Comparison of ENCODE assay signal across 8 cellular contexts in genomic region chr16:68737046-68737729, GRCh38. TPM values are rescaled to one million over a fixed set of nuclear protein-coding genes. Genes with fewer than 3 reads are reported as not detected.
DNase-seq lines count a peak whose midpoint lies in the region; ATAC-seq, FAIRE-seq and TF ChIP-seq lines count a peak whose summit lies in the region.

TSS of gene CDH1 (plus strand) at chr16:68737292. CDS start at chr16:68737416, 124 bp downstream.

- intact Hi-C loops in kidney (cut with DNase I): no loop called here

- no peaks in the 10 kb centered on the region for H3K9me3 Mint-ChIP-seq in activated naive CD8-positive, alpha-beta T cell treated with anti-CD3 and anti-CD28 coated beads for 36 hours

- peak within 1 kb of the TSS; percentile 82 to 86 for H3K27ac ChIP-seq in kidney (ENCODE audit: low read depth in 2 of 2, low read length in 2 of 2)

- no peaks in the 10 kb centered on the region for H3K36me3 ChIP-seq in kidney (ENCODE audit: control insufficient read depth in 1 of 2, insufficient read depth in 2 of 2, low read length in 2 of 2)

- DNase-seq in DMS153 treated with DMSO at 0.1 percent for 48 hours (lab: John Stamatoyannopoulos, UW; ENCODE audit: unreplicated experiment) (peak; percentile 88), NCI-H2171 treated with DMSO at 0.1 percent for 48 hours (lab: John Stamatoyannopoulos, UW) (peak; percentile 88), kidney (peak; percentile 96), hippocampal formation (lab: John Stamatoyannopoulos, UW) (no peak)
- DNase-seq in activated naive CD8-positive, alpha-beta T cell treated with anti-CD3 and anti-CD28 coated beads for 36 hours: peak; percentile 46
- peak; percentile 14 to 24 for DNase-seq in stimulated activated CD4-positive, alpha-beta T cell treated with anti-CD3 and anti-CD28 coated beads, Interleukin-4, amount 100 ng/mL, for 4 hours

- H3K27me3 Mint-ChIP-seq in activated naive CD8-positive, alpha-beta T cell treated with anti-CD3 and anti-CD28 coated beads for 36 hours: peaks cover 56% of the 10 kb centered on the region

- no peak for TF ChIP-seq CTCF in kidney (IDR thresholded peaks at IDR 0.05; ENCODE audit: borderline replicate concordance, extremely low read depth, insufficient read depth)

- H3K4me1 ChIP-seq in kidney (ENCODE audit: control insufficient read depth in 1 of 2, insufficient read depth in 1 of 2, low read depth in 1 of 2, low read length in 2 of 2): peaks cover 11% of the 10 kb centered on the region in 2 donors

- H3K4me3 Mint-ChIP-seq in activated naive CD8-positive, alpha-beta T cell treated with anti-CD3 and anti-CD28 coated beads for 36 hours: peak within 1 kb of the TSS; percentile 54

- H3K4me1 Mint-ChIP-seq in activated naive CD8-positive, alpha-beta T cell treated with anti-CD3 and anti-CD28 coated beads for 36 hours: peaks cover 7% of the 10 kb centered on the region

- peak within 1 kb of the TSS; percentile 41 to 75 for H3K9ac ChIP-seq in kidney (ENCODE audit: low read length in 2 of 2)

- FAIRE-seq in kidney (lab: Jason Lieb, UNC): no peak

- H3K27ac Mint-ChIP-seq in activated naive CD8-positive, alpha-beta T cell treated with anti-CD3 and anti-CD28 coated beads for 36 hours: no peak within 1 kb of the TSS

- ATAC-seq in GM19463 (IDR thresholded peaks at IDR 0.05; ENCODE audit: unreplicated experiment) (no peak), HG03460 (IDR thresholded peaks at IDR 0.05; ENCODE audit: unreplicated experiment) (no peak)

- no peaks in the 10 kb centered on the region for H3K9me3 ChIP-seq in kidney (ENCODE audit: control insufficient read depth in 1 of 2, low read length in 2 of 2)

- no peaks in the 10 kb centered on the region for H3K36me3 Mint-ChIP-seq in activated naive CD8-positive, alpha-beta T cell treated with anti-CD3 and anti-CD28 coated beads for 36 hours

- H3K4me3 ChIP-seq in kidney (ENCODE audit: low read length in 2 of 2): peak within 1 kb of the TSS; percentile 65 to 71

RNA-seq across cellular contexts. Expression of gene CDH1, which starts in this region (rescaled TPM):
- under 1 TPM; 0.16 to 0.21 TPM for total RNA-seq in activated naive CD8-positive, alpha-beta T cell treated with anti-CD3 and anti-CD28 coated beads for 36 hours
- 149 TPM for total RNA-seq in kidney
- 47.0 TPM for polyA plus RNA-seq in kidney (ENCODE audit: insufficient read depth, low read depth, low replicate concordance)

Comparison
In these comparisons a context has a peak if more than half of its experiments do, and no peak if none do; other contexts are left out.
1. RNA of gene CDH1 (total RNA-seq): 149 TPM in kidney (single experiment); 0.16 to 0.21 TPM in activated naive CD8-positive, alpha-beta T cell treated with anti-CD3 and anti-CD28 coated beads for 36 hours; every median in the first group is over 100 times any median in the second.
2. Peak in DNase-seq in activated naive CD8-positive, alpha-beta T cell treated with anti-CD3 and anti-CD28 coated beads for 36 hours; RNA of the gene not detected or under 1 TPM.
3. DNase-seq: peak in DMS153 treated with DMSO at 0.1 percent for 48 hours (single experiment), NCI-H2171 treated with DMSO at 0.1 percent for 48 hours (single experiment), kidney (single experiment) and stimulated activated CD4-positive, alpha-beta T cell treated with anti-CD3 and anti-CD28 coated beads, Interleukin-4, amount 100 ng/mL, for 4 hours (2 of 2); none in hippocampal formation (0 of 2).